ENCODE assay signal across 1 cellular context in genomic region chr21:42833859-42834729, GRCh38.
TF ChIP-seq lines count a peak whose summit lies in the region.

No MANE protein-coding gene starts in this region.

TF ChIP-seq in GM23338, 12 proteins besides CTCF, POLR2A, EP300 and RAD21 (continued from another document):
- TF ChIP-seq REST (IDR thresholded peaks at IDR 0.05; ENCODE audit: unreplicated experiment) (no peak), ZNF114 (CRISPR knock-in tag; IDR thresholded peaks at IDR 0.05) (no peak), JUNB (IDR thresholded peaks at IDR 0.05; ENCODE audit: unreplicated experiment) (no peak), CREB1 (CRISPR knock-in tag; IDR thresholded peaks at IDR 0.05; ENCODE audit: low read depth) (no peak), ZNF331 (CRISPR knock-in tag; IDR thresholded peaks at IDR 0.05; ENCODE audit: low read depth) (no peak), ZNF462 (CRISPR knock-in tag; IDR thresholded peaks at IDR 0.05) (no peak), EZH2phosphoT487 (IDR thresholded peaks at IDR 0.05; ENCODE audit: unreplicated experiment) (no peak)
TF ChIP-seq in GM23338: peak in this region for 0.
